In the genomic region with DNA sequence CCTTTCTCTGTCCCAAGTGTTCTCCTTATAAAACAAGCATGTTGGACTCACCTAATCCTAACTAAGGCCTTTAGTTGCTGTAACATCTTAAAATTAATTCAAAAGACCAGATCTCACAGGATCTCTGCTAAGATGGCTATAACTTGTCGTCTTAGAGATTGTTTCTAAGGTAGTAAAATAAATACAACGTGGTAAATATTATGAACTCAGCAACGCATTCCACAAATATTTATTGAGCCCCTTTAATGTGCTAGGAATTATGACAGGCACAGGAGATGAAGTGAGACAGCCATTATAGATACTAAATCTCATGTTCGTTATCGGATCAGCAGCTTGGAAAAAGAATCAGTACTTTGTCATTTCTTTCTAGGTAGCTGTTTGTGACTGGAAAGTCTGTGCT, we compare ENCODE assay signal across 10 cellular contexts. TPM values are rescaled to one million over a fixed set of nuclear protein-coding genes. Genes with fewer than 3 reads are reported as not detected.
DNase-seq lines count a peak whose midpoint lies in the region; ATAC-seq and TF ChIP-seq lines count a peak whose summit lies in the region.
"Had no signal": no experiment of that assay in that cellular context is flagged by ENCODE, and none has a peak within 500 bp of the region (broad histone marks: within the 10 kb centered on the region; RNA-seq: fewer than 3 reads in every experiment).

No MANE protein-coding gene starts in this region.

- 47% methylated on average over 5 of the region's 5 CpGs for WGBS in hepatocyte (ENCODE audit: low lambda C conversion rate, missing lambda C conversion rate)

- H3K4me2 ChIP-seq in OCI-LY1 (ENCODE audit: low read length) (peak overlapping the region; percentile 58), hepatocyte (no peak overlapping the region)
- H3K4me2 ChIP-seq: A549 had no signal

- H4K20me1 ChIP-seq in OCI-LY1 (ENCODE audit: insufficient read depth, low read length) (no peaks in the 10 kb centered on the region), hepatocyte (ENCODE audit: insufficient read depth, poor library complexity, severe bottlenecking) (no peaks in the 10 kb centered on the region)

- intact Hi-C loops in activated CD4-positive, alpha-beta T cell treated with anti-CD3 and anti-CD28 coated beads for 36 hours (cut with DNase I, micrococcal nuclease) = loop anchor here (1.0 to 5.0 kb wide), 2 partner anchors 20 to 57 kb away; a partner anchor contains a TSS

- H3K4me1 ChIP-seq in OCI-LY1 (ENCODE audit: insufficient read depth, low read length, severe bottlenecking) (peaks cover 63% of the 10 kb centered on the region), hepatocyte (ENCODE audit: insufficient read depth) (peaks cover 36% of the 10 kb centered on the region)
- H3K4me1 ChIP-seq: A549 had no signal

- H3K36me3 Mint-ChIP-seq in activated CD4-positive, alpha-beta T cell treated with anti-CD3 and anti-CD28 coated beads for 36 hours (ENCODE audit: low read depth) = no peaks in the 10 kb centered on the region

- H3K27ac Mint-ChIP-seq in activated CD4-positive, alpha-beta T cell treated with anti-CD3 and anti-CD28 coated beads for 36 hours = peak overlapping the region; percentile 89

- DNase-seq in activated CD4-positive, alpha-beta T cell treated with anti-CD3 and anti-CD28 coated beads for 36 hours = no peak
- no peak for DNase-seq in activated CD4-positive, alpha-beta T cell treated with anti-CD3 and anti-CD28 coated beads for 1 hour
- DNase-seq in hepatocyte (ENCODE audit: low spot score) (no peak), superior temporal gyrus (ENCODE audit: extremely low spot score) (peak; percentile 30), NCI-H446 (lab: John Stamatoyannopoulos, UW) (no peak), middle frontal gyrus (ENCODE audit: extremely low spot score, low spot score) (no peak), HCEC 1CT (no peak)
- DNase-seq: mucosa of descending colon had no signal

- POLR2A ChIA-PET in activated CD4-positive, alpha-beta T cell treated with anti-CD3 and anti-CD28 coated beads for 36 hours (lab: Charles Lee) = interaction anchor here (1.1 kb wide), 1 partner anchor 21 kb away, joined by 4 read pairs; a partner anchor contains a TSS

- H3K9ac ChIP-seq in OCI-LY1 (ENCODE audit: low read length) = peak overlapping the region; percentile 10; the same call in 1 of the 2 replicates

- TF ChIP-seq CTCF in OCI-LY1 (IDR thresholded peaks at IDR 0.05; ENCODE audit: low read length) (no peak), hepatocyte (IDR thresholded peaks at IDR 0.05; ENCODE audit: poor library complexity) (no peak)

- CTCF ChIA-PET in activated CD4-positive, alpha-beta T cell treated with anti-CD3 and anti-CD28 coated beads for 36 hours (lab: Charles Lee) = interaction anchor here (0.9 to 5.3 kb wide), 4 partner anchors 19 to 242 kb away, joined by 3 to 34 read pairs (median 7); a partner anchor contains a TSS

- no peaks in the 10 kb centered on the region for H3K27me3 ChIP-seq in OCI-LY1 (ENCODE audit: insufficient read depth, low read length)
- H3K27me3 ChIP-seq in hepatocyte = no peaks in the 10 kb centered on the region

- H3K79me2 ChIP-seq in OCI-LY1 (ENCODE audit: insufficient read depth, low read length) (no peaks in the 10 kb centered on the region), hepatocyte (no peaks in the 10 kb centered on the region)

- no peaks in the 10 kb centered on the region for H3K9me2 ChIP-seq in OCI-LY1 (ENCODE audit: low read depth, low read length)
- no peaks in the 10 kb centered on the region for H3K9me2 ChIP-seq in hepatocyte (replicated peaks; ENCODE audit: insufficient read depth)

- no peaks in the 10 kb centered on the region for H3K27me3 Mint-ChIP-seq in activated CD4-positive, alpha-beta T cell treated with anti-CD3 and anti-CD28 coated beads for 36 hours

- H3F3A ChIP-seq in OCI-LY1 (ENCODE audit: insufficient read depth, low read length) = no peaks in the 10 kb centered on the region

- H3K27ac ChIP-seq in OCI-LY1 (ENCODE audit: low read depth, low read length, poor library complexity, severe bottlenecking) = peak overlapping the region; percentile 94
- peak overlapping the region; percentile 93 for H3K27ac ChIP-seq in hepatocyte
- H3K27ac ChIP-seq: A549 had no signal

- H3K9me3 ChIP-seq in OCI-LY1 (ENCODE audit: low read length) (no peaks in the 10 kb centered on the region), hepatocyte (ENCODE audit: low read depth) (no peaks in the 10 kb centered on the region)
- H3K9me3 ChIP-seq: A549, mucosa of descending colon had no signal

- H3K9me3 Mint-ChIP-seq in activated CD4-positive, alpha-beta T cell treated with anti-CD3 and anti-CD28 coated beads for 36 hours (ENCODE audit: low read depth) = no peaks in the 10 kb centered on the region

- no peak overlapping the region for H2AFZ ChIP-seq in OCI-LY1 (ENCODE audit: low read length)
- peak overlapping the region; percentile 22 for H2AFZ ChIP-seq in hepatocyte

- peak; percentile 3 for ATAC-seq in activated CD4-positive, alpha-beta T cell treated with anti-CD3 and anti-CD28 coated beads for 36 hours
- ATAC-seq: A549 had no signal

- H3K4me3 Mint-ChIP-seq in activated CD4-positive, alpha-beta T cell treated with anti-CD3 and anti-CD28 coated beads for 36 hours = peak overlapping the region; percentile 32

- H3K4me1 Mint-ChIP-seq in activated CD4-positive, alpha-beta T cell treated with anti-CD3 and anti-CD28 coated beads for 36 hours = peaks cover 73% of the 10 kb centered on the region

- H3K4me3 ChIP-seq in OCI-LY1 (ENCODE audit: low read depth, low read length, poor library complexity, severe bottlenecking) (peak overlapping the region; percentile 15), hepatocyte (no peak overlapping the region)
- H3K4me3 ChIP-seq: A549, mucosa of descending colon had no signal

- no peaks in the 10 kb centered on the region for H3K36me3 ChIP-seq in OCI-LY1 (ENCODE audit: insufficient read depth, low read length)
- no peaks in the 10 kb centered on the region for H3K36me3 ChIP-seq in hepatocyte (replicated peaks; ENCODE audit: insufficient read depth, low read depth)

RNA-seq across cellular contexts. Expression of a gene that starts 20.8 kb away (rescaled TPM):
- 100 to 1,000 TPM; 276 to 279 TPM for total RNA-seq in activated CD4-positive, alpha-beta T cell treated with anti-CD3 and anti-CD28 coated beads for 36 hours
- total RNA-seq in hepatocyte = 36.4 and 40.7 TPM in 2 replicates
- polyA plus RNA-seq in hepatocyte = 32.6 and 33.8 TPM in 2 replicates

RNA-seq across cellular contexts. Expression of a gene that starts 56.6 kb away (rescaled TPM):
- total RNA-seq in activated CD4-positive, alpha-beta T cell treated with anti-CD3 and anti-CD28 coated beads for 36 hours = 1 to 10 TPM; 9.0 to 9.1 TPM
- total RNA-seq in hepatocyte = 34.0 and 36.9 TPM in 2 replicates
- polyA plus RNA-seq in hepatocyte = 20.3 and 20.8 TPM in 2 replicates
